In the genomic region with DNA sequence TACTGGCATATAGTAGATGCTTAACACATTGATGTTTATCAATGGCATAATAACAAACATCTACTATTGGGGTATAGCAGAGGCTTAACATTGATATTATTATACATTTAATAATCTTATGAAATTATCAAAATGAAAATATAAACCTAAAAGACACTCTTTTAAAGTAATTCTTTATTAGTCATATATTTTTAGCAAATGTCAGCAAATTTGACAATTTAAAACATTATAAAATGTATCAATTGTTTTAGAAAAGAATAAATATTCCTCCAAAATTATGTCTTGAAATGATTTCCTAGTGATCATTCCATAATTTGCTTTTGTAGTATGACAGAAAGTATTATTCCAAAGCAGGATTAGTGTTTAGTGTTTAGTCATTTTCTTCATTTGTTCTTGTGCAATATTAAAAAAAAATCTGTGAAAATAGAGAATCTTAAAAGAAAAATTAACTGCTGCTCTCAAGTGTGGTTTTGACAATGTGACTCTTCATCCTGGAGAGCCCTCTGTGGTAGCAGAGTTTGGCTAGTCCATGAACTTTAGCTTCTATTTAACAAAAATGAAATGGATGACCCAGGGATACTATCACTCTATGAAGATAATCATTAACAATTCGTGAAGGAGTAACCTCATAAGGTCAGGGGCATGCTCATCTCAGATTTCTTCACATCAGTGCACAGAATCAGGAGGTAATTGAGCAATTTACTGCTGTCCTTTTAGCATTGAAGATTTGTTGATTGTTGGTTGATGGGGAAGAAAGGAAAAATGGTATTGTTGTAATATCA, we compare ENCODE assay signal across 24 cellular contexts.
DNase-seq lines count a peak whose midpoint lies in the region; ATAC-seq, FAIRE-seq and TF ChIP-seq lines count a peak whose summit lies in the region.
"Had no signal": no experiment of that assay in that cellular context is flagged by ENCODE, and none has a peak within 500 bp of the region (broad histone marks: within the 10 kb centered on the region; RNA-seq: fewer than 3 reads in every experiment).

No MANE protein-coding gene starts in this region.

- POLR2A ChIA-PET in K562 (lab: Yijun Ruan, JAX) = no interaction called here

- H4K20me1 ChIP-seq in K562 (replicated peaks; ENCODE audit: control insufficient read depth, insufficient read depth, low read length) = no peaks in the 10 kb centered on the region
- H4K20me1 ChIP-seq: BLaER1 treated with 17β-estradiol and CSF1 and Interleukin-3, amounts not matched to agents 10 nM and 100 nM had no signal

- WGBS in K562 (ENCODE audit: insufficient coverage, low coverage, missing lambda C conversion rate) = 0% methylated on average over 1 of the region's 1 CpG
- WGBS in upper lobe of left lung, 2 donors = 19 to 45% methylated on average over 1 of the region's 1 CpG

- ATAC-seq in K562 (no peak), upper lobe of left lung (ENCODE audit: low FRiP score in 2 of 2) (no peak)
- ATAC-seq: GM12878, GM23338 had no signal

- TF ChIP-seq EP300 in K562 (IDR thresholded peaks at IDR 0.05; ENCODE audit: low read length) = no peak
- TF ChIP-seq EP300 in upper lobe of left lung (IDR thresholded peaks at IDR 0.05) = no peak

- no peaks in the 10 kb centered on the region for H3K9me1 ChIP-seq in K562 (ENCODE audit: control insufficient read depth, insufficient read depth, low read length)

- H2AFZ ChIP-seq in K562 (ENCODE audit: low read depth, low read length) = no peak overlapping the region
- H2AFZ ChIP-seq: GM23338 had no signal

- H3K4me3 ChIP-seq in K562 = no peak overlapping the region
- H3K4me3 ChIP-seq in upper lobe of left lung = no peak overlapping the region
- H3K4me3 ChIP-seq in vagina = no peak overlapping the region
- H3K4me3 ChIP-seq: BLaER1 treated with 17β-estradiol and CSF1 and Interleukin-3, amounts not matched to agents 10 nM and 100 nM; GM12878; GM23338; MG63; Peyer's patch; SJCRH30 had no signal

- CTCF ChIA-PET in K562 (lab: Yijun Ruan, JAX; ENCODE audit: low intra/inter-chr PET ratio) = no interaction called here

- H3K27ac ChIP-seq in K562 (ENCODE audit: extremely low read depth, low read depth, low read length) = no peak overlapping the region
- H3K27ac ChIP-seq in upper lobe of left lung = no peak overlapping the region
- H3K27ac ChIP-seq in vagina = no peak overlapping the region
- H3K27ac ChIP-seq: BLaER1 treated with 17β-estradiol and CSF1 and Interleukin-3, amounts not matched to agents 10 nM and 100 nM; Peyer's patch; SJCRH30 had no signal

- BruUV-seq in K562 (replicated peaks; lab: Mats Ljungman, UMichigan) = no TSS peak

- DNase-seq in HK-2 (ENCODE audit: unreplicated experiment) (peak; percentile 4), K562 (ENCODE audit: extremely low read depth in 1 of 4, low spot score in 3 of 4) (no peak), left kidney (ENCODE audit: low read depth, low spot score) (peak; percentile 3), upper lobe of left lung (no peak), NOMO-1 treated with dmso at 0.1 percent for 144 hours (lab: John Stamatoyannopoulos, UW; ENCODE audit: unreplicated experiment) (no peak), NCI-H446 (lab: John Stamatoyannopoulos, UW) (no peak), vagina (ENCODE audit: extremely low spot score in 2 of 2) (no peak)
- DNase-seq: Caco-2; CD4-positive, alpha-beta memory T cell; DND-41; HCEC 1CT; Kasumi-1; MG63; NCI-H187; NCI-H2227 treated with DMSO at 0.1 percent for 48 hours; NCI-H524; NCI-H774; NK-92 treated with Interleukin-12 subunit alpha and Interleukin-12 subunit beta, amount 100 ng/mL, for 24 hours; Peyer's patch; SJCRH30 had no signal

- no peak for TF ChIP-seq CTCF in K562 (IDR thresholded peaks at IDR 0.05 in 2 of 3, conservative IDR thresholded peaks at IDR 0.05 in 1 of 3; ENCODE audit: insufficient read depth in 2 of 3, low read depth in 1 of 3, low read length in 3 of 3)
- no peak for TF ChIP-seq CTCF in upper lobe of left lung (IDR thresholded peaks at IDR 0.05)
- TF ChIP-seq CTCF in vagina (IDR thresholded peaks at IDR 0.05) = no peak

- H3K27me3 ChIP-seq in K562 (ENCODE audit: control insufficient read depth in 2 of 2, insufficient read depth in 2 of 2, low read length in 2 of 2) = no peaks in the 10 kb centered on the region
- no peaks in the 10 kb centered on the region for H3K27me3 ChIP-seq in upper lobe of left lung
- H3K27me3 ChIP-seq in vagina = no peaks in the 10 kb centered on the region
- H3K27me3 ChIP-seq: BLaER1 treated with 17β-estradiol and CSF1 and Interleukin-3, amounts not matched to agents 10 nM and 100 nM; MG63; Peyer's patch; SJCRH30 had no signal

- no peak for TF ChIP-seq POLR2A in K562 (conservative IDR thresholded peaks at IDR 0.05)
- no peak for TF ChIP-seq POLR2A in upper lobe of left lung (IDR thresholded peaks at IDR 0.05)
- TF ChIP-seq POLR2A in vagina (IDR thresholded peaks at IDR 0.05) = no peak

- H3K9ac ChIP-seq in K562 (ENCODE audit: insufficient read depth in 1 of 2, low read depth in 2 of 2, low read length in 2 of 2) = no peak overlapping the region
- H3K9ac ChIP-seq: BLaER1 treated with 17β-estradiol and CSF1 and Interleukin-3, amounts not matched to agents 10 nM and 100 nM had no signal

- H3K9me3 ChIP-seq in K562 (replicated peaks; ENCODE audit: control insufficient read depth, insufficient read depth, low read depth, low read length) = no peaks in the 10 kb centered on the region
- H3K9me3 ChIP-seq in upper lobe of left lung = no peaks in the 10 kb centered on the region
- no peaks in the 10 kb centered on the region for H3K9me3 ChIP-seq in vagina
- H3K9me3 ChIP-seq: BLaER1 treated with 17β-estradiol and CSF1 and Interleukin-3, amounts not matched to agents 10 nM and 100 nM; Caco-2; MG63; Peyer's patch; SJCRH30 had no signal

- FAIRE-seq in K562 (lab: Jason Lieb, UNC) = no peak
- FAIRE-seq: GM12878, HTR-8/SVneo had no signal

- H3K4me1 ChIP-seq in K562 (replicated peaks in 1 of 2; ENCODE audit: control insufficient read depth in 2 of 2, insufficient read depth in 2 of 2, low read length in 2 of 2) = no peaks in the 10 kb centered on the region
- no peaks in the 10 kb centered on the region for H3K4me1 ChIP-seq in upper lobe of left lung
- no peaks in the 10 kb centered on the region for H3K4me1 ChIP-seq in vagina
- H3K4me1 ChIP-seq: Caco-2, Peyer's patch, SJCRH30 had no signal

- H3K79me2 ChIP-seq in K562 (ENCODE audit: control insufficient read depth, insufficient read depth, low read length) = no peaks in the 10 kb centered on the region

- no peak overlapping the region for H3K4me2 ChIP-seq in K562 (ENCODE audit: insufficient read depth, low read length)
- H3K4me2 ChIP-seq: BLaER1 treated with 17β-estradiol and CSF1 and Interleukin-3, amounts not matched to agents 10 nM and 100 nM; GM23338 had no signal

- intact Hi-C loops in K562 (cut with micrococcal nuclease) (no loop called here), vagina (cut with DNase I) (no loop called here)

- in situ Hi-C loops in K562 (cut with MboI) = no loop called here

- no peaks in the 10 kb centered on the region for H3K36me3 ChIP-seq in K562 (ENCODE audit: control insufficient read depth, insufficient read depth, low read length)
- H3K36me3 ChIP-seq in upper lobe of left lung = no peaks in the 10 kb centered on the region
- H3K36me3 ChIP-seq in vagina = no peaks in the 10 kb centered on the region
- H3K36me3 ChIP-seq: BLaER1 treated with 17β-estradiol and CSF1 and Interleukin-3, amounts not matched to agents 10 nM and 100 nM; MG63; Peyer's patch; SJCRH30 had no signal

- TF ChIP-seq RAD21 in K562 (CRISPR knock-in tag; conservative IDR thresholded peaks at IDR 0.05 in 1 of 2, IDR thresholded peaks at IDR 0.05 in 1 of 2) = no peak

TF ChIP-seq in K562, 482 proteins besides CTCF, POLR2A, EP300 and RAD21 (continues in another document):
- TF ChIP-seq MAFK (IDR thresholded peaks at IDR 0.05; ENCODE audit: low read length) = peak; percentile 29; the same call in 1 of the 2 replicates
- TF ChIP-seq, protein P1, sequence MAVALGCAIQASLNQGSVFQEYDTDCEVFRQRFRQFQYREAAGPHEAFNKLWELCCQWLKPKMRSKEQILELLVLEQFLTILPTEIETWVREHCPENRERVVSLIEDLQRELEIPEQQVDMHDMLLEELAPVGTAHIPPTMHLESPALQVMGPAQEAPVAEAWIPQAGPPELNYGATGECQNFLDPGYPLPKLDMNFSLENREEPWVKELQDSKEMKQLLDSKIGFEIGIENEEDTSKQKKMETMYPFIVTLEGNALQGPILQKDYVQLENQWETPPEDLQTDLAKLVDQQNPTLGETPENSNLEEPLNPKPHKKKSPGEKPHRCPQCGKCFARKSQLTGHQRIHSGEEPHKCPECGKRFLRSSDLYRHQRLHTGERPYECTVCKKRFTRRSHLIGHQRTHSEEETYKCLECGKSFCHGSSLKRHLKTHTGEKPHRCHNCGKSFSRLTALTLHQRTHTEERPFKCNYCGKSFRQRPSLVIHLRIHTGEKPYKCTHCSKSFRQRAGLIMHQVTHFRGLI (CRISPR knock-in tag; IDR thresholded peaks at IDR 0.05) = no peak
- no peak for TF ChIP-seq HNRNPL (IDR thresholded peaks at IDR 0.05; ENCODE audit: low read depth, low read length)
- TF ChIP-seq KDM1A (IDR thresholded peaks at IDR 0.05) = no peak
- TF ChIP-seq, protein P2, sequence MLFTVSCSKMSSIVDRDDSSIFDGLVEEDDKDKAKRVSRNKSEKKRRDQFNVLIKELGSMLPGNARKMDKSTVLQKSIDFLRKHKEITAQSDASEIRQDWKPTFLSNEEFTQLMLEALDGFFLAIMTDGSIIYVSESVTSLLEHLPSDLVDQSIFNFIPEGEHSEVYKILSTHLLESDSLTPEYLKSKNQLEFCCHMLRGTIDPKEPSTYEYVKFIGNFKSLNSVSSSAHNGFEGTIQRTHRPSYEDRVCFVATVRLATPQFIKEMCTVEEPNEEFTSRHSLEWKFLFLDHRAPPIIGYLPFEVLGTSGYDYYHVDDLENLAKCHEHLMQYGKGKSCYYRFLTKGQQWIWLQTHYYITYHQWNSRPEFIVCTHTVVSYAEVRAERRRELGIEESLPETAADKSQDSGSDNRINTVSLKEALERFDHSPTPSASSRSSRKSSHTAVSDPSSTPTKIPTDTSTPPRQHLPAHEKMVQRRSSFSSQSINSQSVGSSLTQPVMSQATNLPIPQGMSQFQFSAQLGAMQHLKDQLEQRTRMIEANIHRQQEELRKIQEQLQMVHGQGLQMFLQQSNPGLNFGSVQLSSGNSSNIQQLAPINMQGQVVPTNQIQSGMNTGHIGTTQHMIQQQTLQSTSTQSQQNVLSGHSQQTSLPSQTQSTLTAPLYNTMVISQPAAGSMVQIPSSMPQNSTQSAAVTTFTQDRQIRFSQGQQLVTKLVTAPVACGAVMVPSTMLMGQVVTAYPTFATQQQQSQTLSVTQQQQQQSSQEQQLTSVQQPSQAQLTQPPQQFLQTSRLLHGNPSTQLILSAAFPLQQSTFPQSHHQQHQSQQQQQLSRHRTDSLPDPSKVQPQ (CRISPR knock-in tag; IDR thresholded peaks at IDR 0.05; ENCODE audit: borderline replicate concordance) = no peak
- TF ChIP-seq HMG20A (CRISPR knock-in tag; conservative IDR thresholded peaks at IDR 0.05) = no peak
- no peak for TF ChIP-seq SMARCA5 (IDR thresholded peaks at IDR 0.05)
- TF ChIP-seq MAFF (IDR thresholded peaks at IDR 0.05; ENCODE audit: low read length) = peak; percentile 3; the same call in 1 of the 2 replicates

Comparison
In these comparisons a context has a peak if more than half of its experiments do, and no peak if none do; other contexts are left out.
1. DNase-seq: peak in HK-2 (single experiment) and left kidney (single experiment); none in K562 (0 of 4), upper lobe of left lung (0 of 2), NOMO-1 treated with dmso at 0.1 percent for 144 hours (single experiment), NCI-H446 (0 of 2) and vagina (0 of 2).